Comparison of ENCODE assay signal across 13 cellular contexts in the genomic region with DNA sequence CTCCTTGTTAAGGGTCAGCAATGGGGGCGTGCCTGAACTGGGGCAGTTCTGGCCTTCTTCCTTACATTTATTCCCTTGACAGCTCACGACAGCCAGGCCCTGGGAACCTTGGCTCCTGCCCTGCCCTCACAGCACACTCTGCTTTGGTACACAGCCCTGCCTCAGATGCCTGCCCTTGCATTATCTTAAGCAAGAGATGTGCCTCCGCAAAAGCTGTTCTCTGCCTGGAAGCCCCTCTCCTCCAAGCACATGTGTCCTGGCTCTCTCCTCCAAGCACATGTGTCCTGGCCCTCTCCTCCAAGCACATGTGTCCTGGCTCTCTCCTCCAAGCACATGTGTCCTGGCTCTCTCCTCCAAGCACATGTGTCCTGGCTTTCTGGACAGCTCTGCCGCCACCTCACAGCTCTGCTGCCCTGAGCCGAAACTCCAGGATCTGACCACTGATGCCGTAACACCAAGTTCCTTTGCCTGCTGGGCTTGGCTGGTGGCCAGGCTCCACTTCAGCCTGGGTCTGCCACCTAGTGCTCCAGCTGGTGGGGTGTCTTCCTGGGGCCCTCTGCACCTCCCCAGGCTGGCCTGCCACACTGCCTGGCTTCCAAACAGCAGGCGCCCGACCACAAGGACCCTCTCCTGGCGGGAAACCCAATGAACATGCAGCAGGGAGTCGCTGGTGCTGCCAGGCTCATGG. TPM values are rescaled to one million over a fixed set of nuclear protein-coding genes. Genes with fewer than 3 reads are reported as not detected.
A peak's percentile ranks its signal among the peaks of the same experiment; 100 is the strongest.
DNase-seq lines count a peak whose midpoint lies in the region; ATAC-seq, FAIRE-seq and TF ChIP-seq lines count a peak whose summit lies in the region.
"Had no signal": no experiment of that assay in that cellular context is flagged by ENCODE, and none has a peak within 500 bp of the region (broad histone marks: within the 10 kb centered on the region; RNA-seq: fewer than 3 reads in every experiment).

No MANE protein-coding gene starts in this region.

- peaks cover 17% of the 10 kb centered on the region for H3K4me1 Mint-ChIP-seq in glutamatergic neuron (ENCODE audit: low read depth, unreplicated experiment)

- no peaks in the 10 kb centered on the region for H3K36me3 Mint-ChIP-seq in glutamatergic neuron (ENCODE audit: unreplicated experiment)

- DNase-seq in NCI-H1417 (lab: John Stamatoyannopoulos, UW) (peak in 2 of 3 experiments; percentile 12 to 53), NCI-H1417 treated with DMSO at 0.1 percent for 48 hours (lab: John Stamatoyannopoulos, UW) (no peak), RPMI7951 (ENCODE audit: low read depth) (peak; percentile 87), glutamatergic neuron (no peak), stomach (no peak), RCC 7860 (ENCODE audit: low spot score) (no peak)
- DNase-seq: mesendoderm; SIG-M5; stimulated activated CD4-positive, alpha-beta T cell treated with anti-CD3 and anti-CD28 coated beads, Interleukin-4, amount 100 ng/mL, for 24 hours had no signal

- no peak overlapping the region for H3K4me3 Mint-ChIP-seq in glutamatergic neuron (ENCODE audit: unreplicated experiment)

- TF ChIP-seq CTCF in glutamatergic neuron (IDR thresholded peaks at IDR 0.05; ENCODE audit: partially characterized antibody, unreplicated experiment) (no peak), stomach (IDR thresholded peaks at IDR 0.05) (no peak)

- no peak for FAIRE-seq in RCC 7860 (lab: Jason Lieb, UNC)
- FAIRE-seq: A204.1 had no signal

- intact Hi-C loops in stomach (cut with DNase I; ENCODE audit: low total_unique reads): no loop called here

- ATAC-seq in GM18868 (IDR thresholded peaks at IDR 0.05; ENCODE audit: unreplicated experiment) (no peak), GM18858 (IDR thresholded peaks at IDR 0.05; ENCODE audit: unreplicated experiment) (no peak)

- no peaks in the 10 kb centered on the region for H3K36me3 ChIP-seq in stomach
- H3K36me3 ChIP-seq: HAP-1 had no signal

- peaks cover 13% of the 10 kb centered on the region for H3K27me3 Mint-ChIP-seq in glutamatergic neuron (ENCODE audit: unreplicated experiment)

- H3K4me3 ChIP-seq in stomach: peak overlapping the region in 2 of 4 donors; percentile 17 to 20
- H3K4me3 ChIP-seq: HAP-1 had no signal

- peak overlapping the region in 3 of 5 donors; percentile 56 to 71 (median 62) for H3K27ac ChIP-seq in stomach

- H3K27ac Mint-ChIP-seq in glutamatergic neuron (ENCODE audit: unreplicated experiment): peak overlapping the region; percentile 43

- peaks cover 7% of the 10 kb centered on the region for H3K9me3 Mint-ChIP-seq in glutamatergic neuron (ENCODE audit: unreplicated experiment)

- no peak for TF ChIP-seq EP300 in stomach (IDR thresholded peaks at IDR 0.05)

- no peaks in the 10 kb centered on the region for H3K9me3 ChIP-seq in stomach
- H3K9me3 ChIP-seq: HAP-1 had no signal

- no peaks in the 10 kb centered on the region for H3K27me3 ChIP-seq in stomach

- TF ChIP-seq POLR2A in stomach (IDR thresholded peaks at IDR 0.05): no peak

- peaks cover 5 to 58% (median 27%) of the 10 kb centered on the region in 4 donors for H3K4me1 ChIP-seq in stomach

- 43 to 71% (median 62%) methylated on average over 7 to 10 of the region's 10 CpGs for WGBS in stomach, 5 donors

RNA-seq across cellular contexts. Expression of a gene that starts 53.1 kb away (rescaled TPM):
- 7.0 and 9.2 TPM in 2 replicates for total RNA-seq in RPMI7951 (2014; rRNA removed; shearing (Covaris generic))
- total RNA-seq in glutamatergic neuron (ENCODE audit: unreplicated experiment) (25.8 TPM), stomach (1 to 10 TPM; 1.2 to 8.0 (median 2.3) TPM)
- polyA plus RNA-seq in stomach: 1 to 10 TPM in 1 of 3 donors, under 1 TPM in 2; 0.31 to 3.0 (median 0.62) TPM

Comparison
In these comparisons a context has a peak if more than half of its experiments do, and no peak if none do; other contexts are left out.
1. DNase-seq: peak in NCI-H1417 (2 of 3) and RPMI7951 (single experiment); none in NCI-H1417 treated with DMSO at 0.1 percent for 48 hours (single experiment), glutamatergic neuron (single experiment), stomach (single experiment) and RCC 7860 (single experiment).